ENCODE assay signal across 17 cellular contexts in the genomic region with DNA sequence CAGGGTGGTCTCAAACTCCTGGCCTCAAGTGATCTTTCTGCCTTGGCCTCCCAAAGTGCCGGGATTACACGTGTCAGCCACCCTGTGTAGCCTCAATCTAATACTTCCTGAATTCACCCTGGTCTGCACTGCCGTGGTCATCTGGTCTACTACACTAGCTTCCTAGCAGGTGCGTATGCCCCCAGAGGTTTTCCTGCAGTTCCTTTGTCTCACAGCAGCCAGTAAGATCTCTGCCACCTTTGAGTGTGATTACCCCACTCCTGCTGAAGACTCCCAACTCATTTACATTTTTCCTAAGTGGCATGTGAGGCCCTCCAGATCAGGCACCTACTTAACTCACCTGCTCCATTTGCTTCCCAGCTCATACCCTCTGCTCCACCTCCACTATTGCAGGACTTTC.
"Had no signal": no experiment of that assay in that cellular context is flagged by ENCODE, and none has a peak within 500 bp of the region (broad histone marks: within the 10 kb centered on the region; RNA-seq: fewer than 3 reads in every experiment).

No MANE protein-coding gene starts in this region.

- H3K27me3 Mint-ChIP-seq: activated naive CD4-positive, alpha-beta T cell treated with anti-CD3 and anti-CD28 coated beads, Interleukin-2, amount 50 U/mL, for 24 hours; dendritic cell treated with granulocyte-macrophage colony-stimulating factor and Interleukin-4, amounts not matched to agents 40 ng/mL and 50 ng/mL, for 4 days; effector memory CD8-positive, alpha-beta T cell; stimulated activated naive CD8-positive, alpha-beta T cell treated with anti-CD3 and anti-CD28 coated beads, Interleukin-15, Interleukin-2, amounts not matched to agents 100 ng/mL and 50 ng/mL, for 24 hours had no signal

- H3K4me3 ChIP-seq: body of pancreas, gastroesophageal sphincter, hepatocyte, neural progenitor cell, ovary, upper lobe of right lung had no signal

- H3K4me3 Mint-ChIP-seq: activated naive CD4-positive, alpha-beta T cell treated with anti-CD3 and anti-CD28 coated beads, Interleukin-2, amount 50 U/mL, for 24 hours; dendritic cell treated with granulocyte-macrophage colony-stimulating factor and Interleukin-4, amounts not matched to agents 40 ng/mL and 50 ng/mL, for 4 days; effector memory CD8-positive, alpha-beta T cell; neural progenitor cell; stimulated activated naive CD8-positive, alpha-beta T cell treated with anti-CD3 and anti-CD28 coated beads, Interleukin-15, Interleukin-2, amounts not matched to agents 100 ng/mL and 50 ng/mL, for 24 hours had no signal

- H3K36me3 Mint-ChIP-seq: activated naive CD4-positive, alpha-beta T cell treated with anti-CD3 and anti-CD28 coated beads, Interleukin-2, amount 50 U/mL, for 24 hours; neural progenitor cell had no signal

- H3K9me3 Mint-ChIP-seq: activated naive CD4-positive, alpha-beta T cell treated with anti-CD3 and anti-CD28 coated beads, Interleukin-2, amount 50 U/mL, for 24 hours; dendritic cell treated with granulocyte-macrophage colony-stimulating factor and Interleukin-4, amounts not matched to agents 40 ng/mL and 50 ng/mL, for 4 days; effector memory CD8-positive, alpha-beta T cell; neural progenitor cell; stimulated activated naive CD8-positive, alpha-beta T cell treated with anti-CD3 and anti-CD28 coated beads, Interleukin-15, Interleukin-2, amounts not matched to agents 100 ng/mL and 50 ng/mL, for 24 hours had no signal

- ATAC-seq: activated CD4-positive, CD25-positive, alpha-beta regulatory T cell treated with anti-CD3 and anti-CD28 coated beads, Interleukin-2, amount 50 U/mL, for 24 hours; body of pancreas; effector memory CD8-positive, alpha-beta T cell; gastroesophageal sphincter; upper lobe of right lung had no signal

- H3K4me2 ChIP-seq: hepatocyte, neural progenitor cell had no signal

- H2AFZ ChIP-seq: hepatocyte, neural progenitor cell had no signal

- H3K27ac ChIP-seq: body of pancreas, gastroesophageal sphincter, hepatocyte, neural progenitor cell, ovary, upper lobe of right lung had no signal

- H3K4me1 ChIP-seq: upper lobe of right lung had no signal

- DNase-seq: activated CD4-positive, alpha-beta T cell treated with anti-CD3 and anti-CD28 coated beads, Interleukin-2, amount 50 U/mL, for 4 hours; activated CD8-positive, alpha-beta memory T cell treated with anti-CD3 and anti-CD28 coated beads, Interleukin-2, amount 50 U/mL, for 48 hours; body of pancreas; cerebellar nuclear complex; effector memory CD8-positive, alpha-beta T cell; kidney glomerular epithelial cell; ovary; stimulated activated CD4-positive, alpha-beta T cell treated with anti-CD3 and anti-CD28 coated beads, Interleukin-2, amount 100 ng/mL, for 48 hours; T-helper 2 cell; upper lobe of right lung had no signal

- H3K27me3 ChIP-seq: body of pancreas, gastroesophageal sphincter, hepatocyte, neural progenitor cell, ovary, upper lobe of right lung had no signal

- H3K27ac Mint-ChIP-seq: activated naive CD4-positive, alpha-beta T cell treated with anti-CD3 and anti-CD28 coated beads, Interleukin-2, amount 50 U/mL, for 24 hours; dendritic cell treated with granulocyte-macrophage colony-stimulating factor and Interleukin-4, amounts not matched to agents 40 ng/mL and 50 ng/mL, for 4 days; neural progenitor cell; stimulated activated naive CD8-positive, alpha-beta T cell treated with anti-CD3 and anti-CD28 coated beads, Interleukin-15, Interleukin-2, amounts not matched to agents 100 ng/mL and 50 ng/mL, for 24 hours had no signal
